12 cellular contexts compared by ENCODE assay signal in genomic region chr2:217075225-217075802, GRCh38.
DNase-seq lines count a peak whose midpoint lies in the region; ATAC-seq and TF ChIP-seq lines count a peak whose summit lies in the region.
"Had no signal": no experiment of that assay in that cellular context is flagged by ENCODE, and none has a peak within 500 bp of the region (broad histone marks: within the 10 kb centered on the region; RNA-seq: fewer than 3 reads in every experiment).

No MANE protein-coding gene starts in this region.

- no peak for ATAC-seq in stimulated activated naive CD8-positive, alpha-beta T cell treated with anti-CD3 and anti-CD28 coated beads, Interleukin-15, amount 100 ng/mL, for 72 hours
- no peak for ATAC-seq in HG03139 (IDR thresholded peaks at IDR 0.05; ENCODE audit: unreplicated experiment)
- ATAC-seq in HG03097 (IDR thresholded peaks at IDR 0.05; ENCODE audit: low FRiP score, unreplicated experiment) = no peak
- no peak for ATAC-seq in GM21381 (IDR thresholded peaks at IDR 0.05; ENCODE audit: unreplicated experiment)
- ATAC-seq: naive thymus-derived CD8-positive, alpha-beta T cell had no signal

- peaks cover 27% of the 10 kb centered on the region for H3K4me1 Mint-ChIP-seq in stimulated activated naive CD8-positive, alpha-beta T cell treated with anti-CD3 and anti-CD28 coated beads, Interleukin-15, Interleukin-2, amounts not matched to agents 100 ng/mL and 50 ng/mL, for 24 hours (ENCODE audit: low read depth)
- H3K4me1 Mint-ChIP-seq in stimulated activated naive CD8-positive, alpha-beta T cell treated with anti-CD3 and anti-CD28 coated beads, Interleukin-15, amount 100 ng/mL, for 72 hours = peaks cover 14% of the 10 kb centered on the region
- peaks cover 35% of the 10 kb centered on the region for H3K4me1 Mint-ChIP-seq in nephron
- H3K4me1 Mint-ChIP-seq: activated B cell treated with CpG ODN at 0.5 μM for 24 hours; naive thymus-derived CD8-positive, alpha-beta T cell had no signal

- H3K27me3 Mint-ChIP-seq in stimulated activated naive CD8-positive, alpha-beta T cell treated with anti-CD3 and anti-CD28 coated beads, Interleukin-15, Interleukin-2, amounts not matched to agents 100 ng/mL and 50 ng/mL, for 24 hours = peaks cover 3% of the 10 kb centered on the region
- H3K27me3 Mint-ChIP-seq in stimulated activated naive CD8-positive, alpha-beta T cell treated with anti-CD3 and anti-CD28 coated beads, Interleukin-15, amount 100 ng/mL, for 72 hours = peaks cover 8% of the 10 kb centered on the region
- H3K27me3 Mint-ChIP-seq in nephron (ENCODE audit: low read depth) = peaks cover 9% of the 10 kb centered on the region
- H3K27me3 Mint-ChIP-seq: activated B cell treated with CpG ODN at 0.5 μM for 24 hours; naive thymus-derived CD8-positive, alpha-beta T cell had no signal

- no peaks in the 10 kb centered on the region for H3K36me3 Mint-ChIP-seq in stimulated activated naive CD8-positive, alpha-beta T cell treated with anti-CD3 and anti-CD28 coated beads, Interleukin-15, Interleukin-2, amounts not matched to agents 100 ng/mL and 50 ng/mL, for 24 hours (ENCODE audit: low read depth)
- no peaks in the 10 kb centered on the region for H3K36me3 Mint-ChIP-seq in nephron (ENCODE audit: low read depth)
- H3K36me3 Mint-ChIP-seq: naive thymus-derived CD8-positive, alpha-beta T cell had no signal

- no peak for TF ChIP-seq CTCF in nephron (IDR thresholded peaks at IDR 0.05; ENCODE audit: unreplicated experiment in 3 of 3)

- peak overlapping the region; percentile 57 for H3K27ac Mint-ChIP-seq in stimulated activated naive CD8-positive, alpha-beta T cell treated with anti-CD3 and anti-CD28 coated beads, Interleukin-15, Interleukin-2, amounts not matched to agents 100 ng/mL and 50 ng/mL, for 24 hours
- peak overlapping the region in 1 of 2 donors; percentile 79 for H3K27ac Mint-ChIP-seq in stimulated activated naive CD8-positive, alpha-beta T cell treated with anti-CD3 and anti-CD28 coated beads, Interleukin-15, amount 100 ng/mL, for 72 hours
- H3K27ac Mint-ChIP-seq in nephron = peak overlapping the region; percentile 48 to 92 (median 57)
- H3K27ac Mint-ChIP-seq: activated B cell treated with CpG ODN at 0.5 μM for 24 hours had no signal

- no peak overlapping the region for H3K4me3 Mint-ChIP-seq in stimulated activated naive CD8-positive, alpha-beta T cell treated with anti-CD3 and anti-CD28 coated beads, Interleukin-15, Interleukin-2, amounts not matched to agents 100 ng/mL and 50 ng/mL, for 24 hours
- H3K4me3 Mint-ChIP-seq in stimulated activated naive CD8-positive, alpha-beta T cell treated with anti-CD3 and anti-CD28 coated beads, Interleukin-15, amount 100 ng/mL, for 72 hours = no peak overlapping the region
- peak overlapping the region in 1 of 3 experiments; percentile 20 for H3K4me3 Mint-ChIP-seq in nephron
- H3K4me3 Mint-ChIP-seq: activated B cell treated with CpG ODN at 0.5 μM for 24 hours; naive thymus-derived CD8-positive, alpha-beta T cell had no signal

- DNase-seq in stimulated activated naive CD8-positive, alpha-beta T cell treated with anti-CD3 and anti-CD28 coated beads, Interleukin-15, amount 100 ng/mL, for 72 hours = no peak
- DNase-seq in fibroblast of gingiva (ENCODE audit: low read depth) (peak; percentile 18), NCI-H1436 (lab: John Stamatoyannopoulos, UW) (no peak)
- DNase-seq: activated B cell treated with CpG ODN at 0.5 μM for 24 hours; KBM-7; naive thymus-derived CD8-positive, alpha-beta T cell; NCI-H2227 treated with DMSO at 0.1 percent for 48 hours had no signal

- no peaks in the 10 kb centered on the region for H3K9me3 Mint-ChIP-seq in stimulated activated naive CD8-positive, alpha-beta T cell treated with anti-CD3 and anti-CD28 coated beads, Interleukin-15, Interleukin-2, amounts not matched to agents 100 ng/mL and 50 ng/mL, for 24 hours
- H3K9me3 Mint-ChIP-seq in stimulated activated naive CD8-positive, alpha-beta T cell treated with anti-CD3 and anti-CD28 coated beads, Interleukin-15, amount 100 ng/mL, for 72 hours = no peaks in the 10 kb centered on the region
- H3K9me3 Mint-ChIP-seq in nephron = no peaks in the 10 kb centered on the region
- H3K9me3 Mint-ChIP-seq: activated B cell treated with CpG ODN at 0.5 μM for 24 hours; naive thymus-derived CD8-positive, alpha-beta T cell had no signal
